Comparison of ENCODE assay signal across 21 cellular contexts in genomic region chr3:184864012-184864411, GRCh38.
"Had no signal": no experiment of that assay in that cellular context is flagged by ENCODE, and none has a peak within 500 bp of the region (broad histone marks: within the 10 kb centered on the region; RNA-seq: fewer than 3 reads in every experiment).

No MANE protein-coding gene starts in this region.

- ATAC-seq: esophagus mucosa; left lung; lower lobe of right lung; stimulated activated memory B cell treated with anti-CD40 and anti-IgM and Interleukin-4, amounts not matched to agents 10 μg/mL and 1 μg/mL and 100 μg/mL, for 72 hours had no signal

- H3K4me1 Mint-ChIP-seq: central memory CD8-positive, alpha-beta T cell; naive B cell; nephron; stimulated activated memory B cell treated with anti-CD40 and anti-IgM and Interleukin-4, amounts not matched to agents 10 μg/mL and 1 μg/mL and 100 μg/mL, for 72 hours had no signal

- H3K27me3 Mint-ChIP-seq: central memory CD8-positive, alpha-beta T cell; naive B cell; stimulated activated memory B cell treated with anti-CD40 and anti-IgM and Interleukin-4, amounts not matched to agents 10 μg/mL and 1 μg/mL and 100 μg/mL, for 72 hours; stimulated activated naive CD8-positive, alpha-beta T cell treated with anti-CD3 and anti-CD28 coated beads, Interleukin-15, Interleukin-2, amounts not matched to agents 100 ng/mL and 50 ng/mL, for 24 hours had no signal

- FAIRE-seq: endometrium had no signal

- H3K4me1 ChIP-seq: heart right ventricle, left lung, lower lobe of right lung, spleen, tibial nerve had no signal

- H3K9me3 ChIP-seq: heart right ventricle, left lung, lower lobe of right lung, spleen, tibial nerve had no signal

- H3K27ac Mint-ChIP-seq: nephron; stimulated activated memory B cell treated with anti-CD40 and anti-IgM and Interleukin-4, amounts not matched to agents 10 μg/mL and 1 μg/mL and 100 μg/mL, for 72 hours; stimulated activated naive CD8-positive, alpha-beta T cell treated with anti-CD3 and anti-CD28 coated beads, Interleukin-15, Interleukin-2, amounts not matched to agents 100 ng/mL and 50 ng/mL, for 24 hours had no signal

- H3K4me3 ChIP-seq: heart right ventricle, left lung, lower lobe of right lung, spleen, tibial nerve had no signal

- H3K27ac ChIP-seq: heart right ventricle, lower lobe of right lung, tibial nerve had no signal

- H3K9me3 Mint-ChIP-seq: central memory CD8-positive, alpha-beta T cell; naive B cell; nephron; stimulated activated memory B cell treated with anti-CD40 and anti-IgM and Interleukin-4, amounts not matched to agents 10 μg/mL and 1 μg/mL and 100 μg/mL, for 72 hours; stimulated activated naive CD8-positive, alpha-beta T cell treated with anti-CD3 and anti-CD28 coated beads, Interleukin-15, Interleukin-2, amounts not matched to agents 100 ng/mL and 50 ng/mL, for 24 hours had no signal

- H3K4me3 Mint-ChIP-seq: central memory CD8-positive, alpha-beta T cell; naive B cell; nephron; stimulated activated memory B cell treated with anti-CD40 and anti-IgM and Interleukin-4, amounts not matched to agents 10 μg/mL and 1 μg/mL and 100 μg/mL, for 72 hours; stimulated activated naive CD8-positive, alpha-beta T cell treated with anti-CD3 and anti-CD28 coated beads, Interleukin-15, Interleukin-2, amounts not matched to agents 100 ng/mL and 50 ng/mL, for 24 hours had no signal

- DNase-seq: cortex of kidney; effector memory CD4-positive, alpha-beta T cell; heart right ventricle; hypothalamus; islet precursor cell; left lung; lower lobe of right lung; mesenchymal stem cell; naive B cell; posterior cingulate gyrus; spleen; stimulated activated CD4-positive, alpha-beta T cell treated with anti-CD3 and anti-CD28 coated beads, Interleukin-15, amount 100 ng/mL, for 24 hours; stimulated activated CD4-positive, alpha-beta T cell treated with anti-CD3 and anti-CD28 coated beads, Interleukin-1b, Interleukin-23, amount 100 ng/mL, for 48 hours; stimulated activated CD4-positive, alpha-beta T cell treated with anti-CD3 and anti-CD28 coated beads, Interleukin-4, amount 100 ng/mL, for 24 hours had no signal

- H3K27me3 ChIP-seq: heart right ventricle, left lung, spleen, tibial nerve had no signal
